Comparison of ENCODE assay signal across 8 cellular contexts in genomic region chr2:169799555-169799954, GRCh38. TPM values are rescaled to one million over a fixed set of nuclear protein-coding genes. Genes with fewer than 3 reads are reported as not detected.
A peak's percentile ranks its signal among the peaks of the same experiment; 100 is the strongest.
DNase-seq lines count a peak whose midpoint lies in the region; ATAC-seq and TF ChIP-seq lines count a peak whose summit lies in the region.

No MANE protein-coding gene starts in this region.

- no peak for ATAC-seq in activated B cell treated with CpG ODN at 0.5 μM for 24 hours (ENCODE audit: low read depth)

- H3K9me3 ChIP-seq in HAP-1 (no peaks in the 10 kb centered on the region), right atrium auricular region (no peaks in the 10 kb centered on the region), skeletal muscle tissue (ENCODE audit: control insufficient read depth in 3 of 3, low read length in 3 of 3) (no peaks in the 10 kb centered on the region)

- peak overlapping the region; percentile 65 to 87 (median 85) for H3K9ac ChIP-seq in skeletal muscle tissue (ENCODE audit: low read depth in 1 of 3, low read length in 3 of 3)

- TF ChIP-seq CTCF in activated B cell treated with CpG ODN at 0.5 μM for 24 hours (IDR thresholded peaks at IDR 0.05) (no peak), right atrium auricular region (IDR thresholded peaks at IDR 0.05) (no peak)

- peak overlapping the region; percentile 94 for H3K27ac Mint-ChIP-seq in activated B cell treated with CpG ODN at 0.5 μM for 24 hours

- POLR2A ChIA-PET in activated B cell treated with CpG ODN at 0.5 μM for 24 hours (lab: Charles Lee): interaction anchor here (0.7 to 2.9 kb wide), 4 partner anchors 16 to 215 kb away, joined by 3 to 26 read pairs (median 12); partner anchors contain the start of genes PPIG and UBR3

- H3K27ac ChIP-seq in right atrium auricular region (peak overlapping the region; percentile 84 to 91), skeletal muscle tissue (ENCODE audit: low read depth, low read length) (peak overlapping the region; percentile 75)

- H3K4me3 ChIP-seq in HAP-1: peak overlapping the region; percentile 76
- peak overlapping the region; percentile 79 to 89 for H3K4me3 ChIP-seq in right atrium auricular region
- H3K4me3 ChIP-seq in skeletal muscle tissue (ENCODE audit: low read length in 3 of 3): peak overlapping the region; percentile 83 to 92 (median 89)

- H3K27me3 ChIP-seq in HAP-1 (ENCODE audit: low read depth) (no peaks in the 10 kb centered on the region), right atrium auricular region (no peaks in the 10 kb centered on the region), skeletal muscle tissue (ENCODE audit: control insufficient read depth in 3 of 3, insufficient read depth in 3 of 3, low read length in 3 of 3) (no peaks in the 10 kb centered on the region)

- peaks cover 9% of the 10 kb centered on the region for H3K36me3 ChIP-seq in HAP-1 (replicated peaks)
- H3K36me3 ChIP-seq in right atrium auricular region: peaks cover 20% of the 10 kb centered on the region
- peaks cover 8 to 12% (median 9%) of the 10 kb centered on the region in 3 donors for H3K36me3 ChIP-seq in skeletal muscle tissue (ENCODE audit: control insufficient read depth in 3 of 3, insufficient read depth in 3 of 3, low read length in 3 of 3)

- peak overlapping the region; percentile 91 for H3K4me3 Mint-ChIP-seq in activated B cell treated with CpG ODN at 0.5 μM for 24 hours

- H3K4me1 ChIP-seq in HAP-1: peaks cover 11% of the 10 kb centered on the region
- peaks cover 0 to 14% of the 10 kb centered on the region in 2 donors for H3K4me1 ChIP-seq in right atrium auricular region
- peaks cover 4 to 11% (median 8%) of the 10 kb centered on the region in 3 donors for H3K4me1 ChIP-seq in skeletal muscle tissue (ENCODE audit: control insufficient read depth in 3 of 3, insufficient read depth in 3 of 3, low read length in 3 of 3)

- H3K9me3 Mint-ChIP-seq in activated B cell treated with CpG ODN at 0.5 μM for 24 hours: no peaks in the 10 kb centered on the region

- intact Hi-C loops in activated B cell treated with CpG ODN at 0.5 μM for 24 hours (cut with micrococcal nuclease): loop anchor here (1.0 to 2.0 kb wide), 3 partner anchors 25 to 1129 kb away; partner anchors contain the start of genes GORASP2, KLHL23 and METTL5

- peaks cover 25% of the 10 kb centered on the region for H3K36me3 Mint-ChIP-seq in activated B cell treated with CpG ODN at 0.5 μM for 24 hours (ENCODE audit: low read depth)

- CTCF ChIA-PET in activated B cell treated with CpG ODN at 0.5 μM for 24 hours (lab: Charles Lee): interaction anchor here (1.9 kb wide), 1 partner anchor 28 kb away, joined by 7 read pairs; the partner anchor contains the start of gene UBR3

- in situ Hi-C loops in HAP-1 (cut with MboI; ENCODE audit: low sequenced_read_pairs): no loop called here

- peak; percentile 21 to 26 for DNase-seq in AML-193 (lab: John Stamatoyannopoulos, UW)
- no peak for DNase-seq in HAP-1 (ENCODE audit: low spot score in 2 of 2)
- DNase-seq in activated B cell treated with CpG ODN at 0.5 μM for 24 hours: no peak
- DNase-seq in right atrium auricular region (ENCODE audit: low spot score): no peak
- no peak for DNase-seq in NCI-H510A (lab: John Stamatoyannopoulos, UW)
- no peak for DNase-seq in NK-92 (lab: John Stamatoyannopoulos, UW; ENCODE audit: unreplicated experiment)
- DNase-seq in effector CD4-positive, alpha-beta T cell: no peak

- H3K4me1 Mint-ChIP-seq in activated B cell treated with CpG ODN at 0.5 μM for 24 hours: peaks cover 22% of the 10 kb centered on the region

- no peaks in the 10 kb centered on the region for H3K27me3 Mint-ChIP-seq in activated B cell treated with CpG ODN at 0.5 μM for 24 hours

RNA-seq across cellular contexts. Expression of gene SSB, which starts 0.9 kb away (rescaled TPM):
- total RNA-seq in activated B cell treated with CpG ODN at 0.5 μM for 24 hours (94.7 and 100 TPM in 2 replicates), right atrium auricular region (10 to 100 TPM; 52.3 to 56.7 TPM), skeletal muscle tissue (24.5 TPM)

RNA-seq across cellular contexts. Expression of gene METTL5, which starts 25.1 kb away (rescaled TPM):
- 48.3 and 51.1 TPM in 2 replicates for total RNA-seq in activated B cell treated with CpG ODN at 0.5 μM for 24 hours
- total RNA-seq in right atrium auricular region: 10 to 100 TPM; 47.8 to 49.0 TPM
- total RNA-seq in skeletal muscle tissue: 29.7 TPM

RNA-seq across cellular contexts. Expression of gene UBR3, which starts 27.7 kb away (rescaled TPM):
- total RNA-seq in activated B cell treated with CpG ODN at 0.5 μM for 24 hours (29.4 and 35.6 TPM in 2 replicates), right atrium auricular region (10 to 100 TPM; 56.5 to 93.6 TPM), skeletal muscle tissue (67.8 TPM)

Comparison
In these comparisons a context has a peak if more than half of its experiments do, and no peak if none do; other contexts are left out.
1. DNase-seq: peak in AML-193 (2 of 2); none in HAP-1 (0 of 2), activated B cell treated with CpG ODN at 0.5 μM for 24 hours (single experiment), right atrium auricular region (single experiment), NCI-H510A (single experiment), NK-92 (single experiment) and effector CD4-positive, alpha-beta T cell (single experiment).
2. Peak in every context shown above with its lines, with median percentiles within 50 percentile points of each other: H3K4me3 ChIP-seq.